31 cellular contexts compared by ENCODE assay signal in the genomic region with DNA sequence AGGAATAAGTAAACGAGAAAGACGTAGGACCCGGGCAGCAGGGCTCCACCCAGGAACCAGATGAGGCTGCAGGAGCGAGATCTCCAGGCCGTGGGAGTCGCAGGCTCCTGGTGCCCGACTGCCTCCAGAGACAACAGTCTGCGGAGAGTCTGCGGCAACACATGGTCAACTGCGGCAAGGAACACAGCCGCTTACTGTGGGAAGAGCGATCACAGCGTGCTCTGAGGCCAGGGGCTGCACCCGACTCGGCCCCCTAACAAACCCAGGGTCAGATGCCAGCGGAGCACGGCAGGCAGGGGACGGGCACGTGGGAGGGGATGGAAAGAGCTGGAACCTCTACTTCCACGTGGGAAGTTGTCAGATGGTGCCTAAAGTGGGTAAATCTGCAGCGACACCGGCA.
"Had no signal": no experiment of that assay in that cellular context is flagged by ENCODE, and none has a peak within 500 bp of the region (broad histone marks: within the 10 kb centered on the region; RNA-seq: fewer than 3 reads in every experiment).

No MANE protein-coding gene starts in this region.

- H3K27ac ChIP-seq: adrenal gland, ascending aorta, KMS-11, PC-9, SJCRH30, SK-N-MC had no signal

- H3K4me3 Mint-ChIP-seq: activated CD4-positive, alpha-beta T cell treated with anti-CD3 and anti-CD28 coated beads for 36 hours; activated CD4-positive, alpha-beta T cell treated with anti-CD3 and anti-CD28 coated beads, Interleukin-2, amount 10 ng/mL, durations not matched to agents 7 days and 5 days; activated CD8-positive, alpha-beta T cell treated with anti-CD3 and anti-CD28 coated beads, Interleukin-2, amount 10 ng/mL, durations not matched to agents 7 days and 5 days; activated naive CD4-positive, alpha-beta T cell treated with anti-CD3 and anti-CD28 coated beads for 36 hours; activated T-helper 17 cell treated with anti-CD3 and anti-CD28 coated beads, Interleukin-2, amount 50 U/mL, for 72 hours; T-helper 2 cell treated with Interferon-gamma antibody and Interleukin-4, amounts not matched to agents 5 μg/mL and 100 μg/mL, for 36 hours; WTC11 had no signal

- H3K4me1 Mint-ChIP-seq: activated CD4-positive, alpha-beta T cell treated with anti-CD3 and anti-CD28 coated beads for 36 hours; activated CD4-positive, alpha-beta T cell treated with anti-CD3 and anti-CD28 coated beads, Interleukin-2, amount 10 ng/mL, durations not matched to agents 7 days and 5 days; activated T-helper 17 cell treated with anti-CD3 and anti-CD28 coated beads, Interleukin-2, amount 50 U/mL, for 72 hours; WTC11 had no signal

- DNase-seq: activated CD4-positive, alpha-beta T cell treated with anti-CD3 and anti-CD28 coated beads for 36 hours; activated CD4-positive, alpha-beta T cell treated with anti-CD3 and anti-CD28 coated beads, Interleukin-2, amount 10 ng/mL, durations not matched to agents 7 days and 5 days; activated CD4-positive, alpha-beta T cell treated with anti-CD3 and anti-CD28 coated beads, Interleukin-2, amount 50 U/mL, for 48 hours; activated CD8-positive, alpha-beta memory T cell treated with anti-CD3 and anti-CD28 coated beads, Interleukin-2, amount 50 U/mL, for 4 hours; activated CD8-positive, alpha-beta T cell treated with anti-CD3 and anti-CD28 coated beads, Interleukin-2, amount 10 ng/mL, durations not matched to agents 7 days and 5 days; activated gamma-delta T cell; activated naive CD4-positive, alpha-beta T cell treated with anti-CD3 and anti-CD28 coated beads for 36 hours; activated T-cell treated with anti-CD3 and anti-CD28 coated beads for 4 hours; activated T-cell treated with anti-CD3 and anti-CD28 coated beads, Interleukin-2, amount 50 U/mL, for 48 hours; adrenal gland; MM.1S; MV-4-11; NCI-H1092; NCI-H1436 treated with DMSO at 0.1 percent for 48 hours; NCI-H1694 treated with DMSO at 0.1 percent for 48 hours; NCI-H2029; NCI-H2171; NCI-H510A; NCI-H526; NCI-H748 treated with DMSO at 0.1 percent for 48 hours; NK-92 treated with Interleukin-12 subunit alpha and Interleukin-12 subunit beta, amount 100 ng/mL, for 24 hours; PC-9; SJCRH30 had no signal

- H3K27ac Mint-ChIP-seq: activated CD4-positive, alpha-beta T cell treated with anti-CD3 and anti-CD28 coated beads for 36 hours; activated CD4-positive, alpha-beta T cell treated with anti-CD3 and anti-CD28 coated beads, Interleukin-2, amount 10 ng/mL, durations not matched to agents 7 days and 5 days; activated CD8-positive, alpha-beta T cell treated with anti-CD3 and anti-CD28 coated beads, Interleukin-2, amount 10 ng/mL, durations not matched to agents 7 days and 5 days; activated naive CD4-positive, alpha-beta T cell treated with anti-CD3 and anti-CD28 coated beads for 36 hours; activated naive CD4-positive, alpha-beta T cell treated with anti-CD3 and anti-CD28 coated beads, Interleukin-2, amount 50 U/mL, for 72 hours; activated T-helper 17 cell treated with anti-CD3 and anti-CD28 coated beads, Interleukin-2, amount 50 U/mL, for 72 hours; T-helper 2 cell treated with Interferon-gamma antibody and Interleukin-4, amounts not matched to agents 5 μg/mL and 100 μg/mL, for 36 hours; WTC11 had no signal

- H3K9me3 Mint-ChIP-seq: activated CD4-positive, alpha-beta T cell treated with anti-CD3 and anti-CD28 coated beads, Interleukin-2, amount 10 ng/mL, durations not matched to agents 7 days and 5 days; activated naive CD4-positive, alpha-beta T cell treated with anti-CD3 and anti-CD28 coated beads for 36 hours; activated naive CD4-positive, alpha-beta T cell treated with anti-CD3 and anti-CD28 coated beads, Interleukin-2, amount 50 U/mL, for 72 hours; activated T-helper 17 cell treated with anti-CD3 and anti-CD28 coated beads, Interleukin-2, amount 50 U/mL, for 72 hours; T-helper 2 cell treated with Interferon-gamma antibody and Interleukin-4, amounts not matched to agents 5 μg/mL and 100 μg/mL, for 36 hours; WTC11 had no signal

- H3K4me3 ChIP-seq: adrenal gland, ascending aorta, PC-9, SJCRH30, SK-N-MC had no signal

- H3K36me3 Mint-ChIP-seq: activated naive CD4-positive, alpha-beta T cell treated with anti-CD3 and anti-CD28 coated beads, Interleukin-2, amount 50 U/mL, for 72 hours; WTC11 had no signal

- ATAC-seq: activated CD4-positive, alpha-beta T cell treated with anti-CD3 and anti-CD28 coated beads for 36 hours; activated CD4-positive, CD25-positive, alpha-beta regulatory T cell treated with anti-CD3 and anti-CD28 coated beads, Interleukin-2, amount 50 U/mL, for 24 hours; activated CD8-positive, alpha-beta T cell treated with anti-CD3 and anti-CD28 coated beads, Interleukin-2, amount 10 ng/mL, durations not matched to agents 7 days and 5 days; activated naive CD4-positive, alpha-beta T cell treated with anti-CD3 and anti-CD28 coated beads, Interleukin-2, amount 50 U/mL, for 72 hours; activated T-helper 17 cell treated with anti-CD3 and anti-CD28 coated beads, Interleukin-2, amount 50 U/mL, for 72 hours; WTC11 had no signal

- H3K4me1 ChIP-seq: ascending aorta had no signal

- H3K9me3 ChIP-seq: adrenal gland, ascending aorta, SJCRH30 had no signal

- H3K27me3 ChIP-seq: adrenal gland, ascending aorta had no signal
